In the genomic region with DNA sequence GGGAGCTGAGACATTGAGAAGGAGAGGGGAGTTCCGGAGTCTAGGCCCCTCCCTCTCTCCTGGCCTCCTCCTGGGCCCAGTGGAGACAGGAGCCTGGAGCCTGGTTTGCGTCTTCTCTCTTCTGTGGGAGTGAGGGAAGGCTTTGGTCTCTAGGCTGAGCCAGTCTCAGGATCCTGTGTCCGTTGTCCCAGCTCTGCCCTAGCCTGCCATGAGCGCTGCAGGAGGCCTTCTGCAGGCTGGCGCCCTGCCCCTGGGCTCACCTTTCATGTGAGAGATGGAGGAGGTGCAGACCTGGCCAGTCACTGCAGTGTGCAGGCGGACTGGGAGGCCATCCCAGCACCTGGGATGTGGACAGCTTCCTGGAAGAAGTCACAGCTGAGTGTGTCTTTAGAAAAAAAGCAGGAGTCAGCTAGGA, we compare ENCODE assay signal across 14 cellular contexts. TPM values are rescaled to one million over a fixed set of nuclear protein-coding genes. Genes with fewer than 3 reads are reported as not detected.
DNase-seq lines count a peak whose midpoint lies in the region; ATAC-seq, FAIRE-seq and TF ChIP-seq lines count a peak whose summit lies in the region.
"Had no signal": no experiment of that assay in that cellular context is flagged by ENCODE, and none has a peak within 500 bp of the region (broad histone marks: within the 10 kb centered on the region; RNA-seq: fewer than 3 reads in every experiment).

No MANE protein-coding gene starts in this region.

- no peak overlapping the region for H2AFZ ChIP-seq in HepG2 (ENCODE audit: low read length)

- peak; percentile 85 for DNase-seq in LNCaP clone FGC (ENCODE audit: low read depth)
- DNase-seq in SK-N-DZ (ENCODE audit: low spot score): peak; percentile 47
- DNase-seq in HepG2 (ENCODE audit: low spot score): no peak
- no peak for DNase-seq in T-cell
- no peak for DNase-seq in DMS79 treated with DMSO at 0.1 percent for 48 hours (lab: John Stamatoyannopoulos, UW)
- no peak for DNase-seq in CD8-positive, alpha-beta T cell
- DNase-seq: activated CD4-positive, alpha-beta T cell treated with anti-CD3 and anti-CD28 coated beads, Interleukin-2, amount 50 U/mL, for 48 hours; activated gamma-delta T cell; KG1; small intestine had no signal

- H3K9me3 ChIP-seq in HepG2 (ENCODE audit: low read length) (no peaks in the 10 kb centered on the region), skeletal muscle tissue (ENCODE audit: control insufficient read depth in 3 of 3, low read length in 3 of 3) (no peaks in the 10 kb centered on the region)
- H3K9me3 ChIP-seq in CD8-positive, alpha-beta T cell (ENCODE audit: low read length): no peaks in the 10 kb centered on the region

- BruUV-seq in HepG2 (replicated peaks; lab: Mats Ljungman, UMichigan): no TSS peak

- H3K4me1 ChIP-seq in HepG2 (ENCODE audit: insufficient read depth, low read length): peaks cover 95% of the 10 kb centered on the region
- H3K4me1 ChIP-seq in skeletal muscle tissue (ENCODE audit: control insufficient read depth in 3 of 3, insufficient read depth in 3 of 3, low read length in 3 of 3): peaks cover 59 to 86% (median 84%) of the 10 kb centered on the region in 3 donors
- no peaks in the 10 kb centered on the region for H3K4me1 ChIP-seq in CD8-positive, alpha-beta T cell (ENCODE audit: insufficient read depth, low read length)

- H3K4me2 ChIP-seq in HepG2 (ENCODE audit: low read depth, low read length): no peak overlapping the region

- H3K9ac ChIP-seq in HepG2 (ENCODE audit: insufficient read depth, low read depth, low read length): no peak overlapping the region
- peak overlapping the region; percentile 57 to 62 (median 57) for H3K9ac ChIP-seq in skeletal muscle tissue (ENCODE audit: low read depth in 1 of 3, low read length in 3 of 3)

- H3K9me3 Mint-ChIP-seq in T-cell: no peaks in the 10 kb centered on the region
- no peaks in the 10 kb centered on the region for H3K9me3 Mint-ChIP-seq in CD8-positive, alpha-beta T cell

- peak; percentile 18 for ATAC-seq in HepG2
- no peak for ATAC-seq in T-cell (replicated peaks in 1 of 4)
- no peak for ATAC-seq in GM19395 (IDR thresholded peaks at IDR 0.05; ENCODE audit: unreplicated experiment)
- ATAC-seq in CD8-positive, alpha-beta T cell: no peak

- no peak for TF ChIP-seq RAD21 in HepG2 (CRISPR knock-in tag; IDR thresholded peaks at IDR 0.05)

- H3K27ac Mint-ChIP-seq in T-cell: no peak overlapping the region
- H3K27ac Mint-ChIP-seq in CD8-positive, alpha-beta T cell: no peak overlapping the region

- 100% methylated on average over 3 of the region's 6 CpGs for WGBS in HepG2 (ENCODE audit: low lambda C conversion rate)

- H3K27me3 Mint-ChIP-seq in T-cell: no peaks in the 10 kb centered on the region
- H3K27me3 Mint-ChIP-seq in CD8-positive, alpha-beta T cell (ENCODE audit: low read depth): no peaks in the 10 kb centered on the region

- H3K79me2 ChIP-seq in HepG2 (ENCODE audit: insufficient read depth, low read length): peaks cover 41% of the 10 kb centered on the region

- in situ Hi-C loops in HepG2 (cut with HindIII; ENCODE audit: extremely low pct_ligation_motif_present, low pct_unique_long_range_greater_than_20kb): no loop called here

- H3K36me3 ChIP-seq in HepG2 (replicated peaks in 1 of 2; ENCODE audit: control insufficient read depth in 1 of 2, insufficient read depth in 2 of 2, low read length in 2 of 2): peaks cover 0 to 7% of the 10 kb centered on the region in 2 experiments; a peak in 2 of 5 replicates
- H3K36me3 ChIP-seq in skeletal muscle tissue (ENCODE audit: control insufficient read depth in 3 of 3, insufficient read depth in 3 of 3, low read length in 3 of 3): no peaks in the 10 kb centered on the region
- H3K36me3 ChIP-seq in CD8-positive, alpha-beta T cell (ENCODE audit: insufficient read depth, low read length): no peaks in the 10 kb centered on the region

- TF ChIP-seq CTCF in LNCaP clone FGC (IDR thresholded peaks at IDR 0.05; ENCODE audit: control insufficient read depth, extremely low read depth, insufficient read depth) (no peak), HepG2 (CRISPR knock-in tag; IDR thresholded peaks at IDR 0.05) (no peak)
- TF ChIP-seq CTCF in CD8-positive, alpha-beta T cell (IDR thresholded peaks at IDR 0.05): no peak

- H3K27me3 ChIP-seq in HepG2 (ENCODE audit: control insufficient read depth in 1 of 2, insufficient read depth in 2 of 2, low read length in 2 of 2) (no peaks in the 10 kb centered on the region), skeletal muscle tissue (ENCODE audit: control insufficient read depth in 3 of 3, insufficient read depth in 3 of 3, low read length in 3 of 3) (no peaks in the 10 kb centered on the region)
- H3K27me3 ChIP-seq in CD8-positive, alpha-beta T cell (ENCODE audit: insufficient read depth, low read length): no peaks in the 10 kb centered on the region

- H3K4me3 Mint-ChIP-seq in T-cell: no peak overlapping the region
- H3K4me3 Mint-ChIP-seq in CD8-positive, alpha-beta T cell: no peak overlapping the region

- no peaks in the 10 kb centered on the region for H3K4me1 Mint-ChIP-seq in T-cell
- H3K4me1 Mint-ChIP-seq in CD8-positive, alpha-beta T cell (ENCODE audit: low read depth): no peaks in the 10 kb centered on the region

- no peak for FAIRE-seq in HepG2 (lab: Jason Lieb, UNC)
- FAIRE-seq: bronchial epithelial cell, D721Med, small intestine had no signal

- peaks cover under 1% of the 10 kb centered on the region; the same call in 1 of the 2 replicates for H4K20me1 ChIP-seq in HepG2 (ENCODE audit: insufficient read depth, low read length)

- intact Hi-C loops in HepG2 (cut with micrococcal nuclease; ENCODE audit: unreplicated experiment): loop anchor here (10.0 kb wide), 1 partner anchor 135 kb away; the partner anchor contains the start of gene CHMP1B
- intact Hi-C loops in CD8-positive, alpha-beta T cell (cut with DNase I, micrococcal nuclease): loop anchor here in 1 of 2 experiments (10.0 kb wide), 1 partner anchor 1465 kb away; the partner anchor contains the start of gene NAPG

- no peak for TF ChIP-seq POLR2A in HepG2 (IDR thresholded peaks at IDR 0.05; ENCODE audit: insufficient read depth in 1 of 2, low read depth in 2 of 2, low read length in 2 of 2)

- CTCF ChIA-PET in HepG2 (lab: Yijun Ruan, JAX; ENCODE audit: low intra/inter-chr PET ratio, low total read pairs): no interaction called here
- CTCF ChIA-PET in T-cell (lab: Charles Lee): interaction anchor here in 1 of 2 donors (0.6 to 1.4 kb wide), 2 partner anchors 14 to 53 kb away, joined by 3 read pairs; no protein-coding TSS in a partner anchor
- CTCF ChIA-PET in CD8-positive, alpha-beta T cell (lab: Charles Lee): interaction anchor here (1.3 to 13.2 kb wide), 2 partner anchors 49 to 52 kb away, joined by 3 to 448 read pairs; no protein-coding TSS in a partner anchor

- POLR2A ChIA-PET in HepG2 (lab: Yijun Ruan, JAX) (interaction anchor here (12.8 kb wide), 1 partner anchor 8 kb away, joined by 328 read pairs; the partner anchor contains the start of gene IMPA2), T-cell (lab: Charles Lee) (no interaction called here)
- POLR2A ChIA-PET in CD8-positive, alpha-beta T cell (lab: Charles Lee): no interaction called here

- H3K27ac ChIP-seq in HepG2 (ENCODE audit: extremely low read length, insufficient read depth, low read length) (no peak overlapping the region), skeletal muscle tissue (ENCODE audit: low read depth, low read length) (peak overlapping the region; percentile 81)
- H3K27ac ChIP-seq in CD8-positive, alpha-beta T cell (ENCODE audit: low read depth, low read length): no peak overlapping the region

- TF ChIP-seq EP300 in HepG2 (IDR thresholded peaks at IDR 0.05; ENCODE audit: low read depth in 2 of 2, low read length in 2 of 2) (no peak), HepG2 (CRISPR knock-in tag; IDR thresholded peaks at IDR 0.05; ENCODE audit: borderline replicate concordance) (no peak)

- no peak overlapping the region for H3K4me3 ChIP-seq in LNCaP clone FGC (ENCODE audit: low read depth, low read length)
- no peak overlapping the region for H3K4me3 ChIP-seq in HepG2 (replicated peaks in 1 of 3; ENCODE audit: insufficient read depth in 1 of 3, low read depth in 2 of 3, low read length in 3 of 3)
- peak overlapping the region in 2 of 3 donors; percentile 22 to 32 for H3K4me3 ChIP-seq in skeletal muscle tissue (ENCODE audit: low read length in 3 of 3)
- H3K4me3 ChIP-seq in CD8-positive, alpha-beta T cell (ENCODE audit: low read depth, low read length): no peak overlapping the region

- H3K36me3 Mint-ChIP-seq in T-cell: no peaks in the 10 kb centered on the region
- no peaks in the 10 kb centered on the region for H3K36me3 Mint-ChIP-seq in CD8-positive, alpha-beta T cell

RNA-seq across cellular contexts. Expression of gene IMPA2, which starts 8.7 kb away (rescaled TPM):
- polyA plus RNA-seq in SK-N-DZ (2014; cell fraction: cytosol; rRNA removed): 72.2 and 75.4 TPM in 2 replicates
- polyA plus RNA-seq in SK-N-DZ (2014; cell fraction: nucleus; rRNA removed): 98.5 and 109 TPM in 2 replicates
- total RNA-seq in HepG2 (2016; rRNA removed; fragmentation: Illumina TruSeq; extraction: Trizol) (65.4 and 71.8 TPM in 2 replicates), skeletal muscle tissue (33.9 TPM), T-cell (10 to 100 TPM in 1 of 5 donors, 1 to 10 TPM in 4; 3.1 to 12.2 (median 5.0) TPM)
- 77.7 and 94.9 TPM in 2 replicates for total RNA-seq in HepG2 (2016; cell fraction: cytosol; rRNA removed; fragmentation: Illumina TruSeq; extraction: Trizol; ENCODE audit: low read depth)
- total RNA-seq in HepG2 (2016; cell fraction: insoluble cytoplasmic fraction; rRNA removed; fragmentation: Illumina TruSeq; extraction: Trizol): 58.3 and 76.5 TPM in 2 replicates
- 122 and 147 TPM in 2 replicates for total RNA-seq in HepG2 (2016; cell fraction: membrane; rRNA removed; fragmentation: Illumina TruSeq; extraction: Trizol)
- total RNA-seq in HepG2 (2016; cell fraction: nucleus; rRNA removed; fragmentation: Illumina TruSeq; extraction: Trizol): 55.6 and 62.0 TPM in 2 replicates
- 28.8 and 37.8 TPM in 2 replicates for polyA plus RNA-seq in HepG2 (2011; rRNA removed)
- 28.2 and 43.4 TPM in 2 replicates for polyA plus RNA-seq in HepG2 (2011; cell fraction: cytosol; rRNA removed)
- polyA plus RNA-seq in HepG2 (2011; cell fraction: nucleus; rRNA removed): 104 and 146 TPM in 2 replicates
- 56.2 and 62.5 TPM in 2 replicates for polyA plus RNA-seq in HepG2 (2012)
- 83.4 and 111 TPM in 2 replicates for polyA plus RNA-seq in HepG2 (2016; cell fraction: cytosol; fragmentation: Illumina TruSeq; extraction: Trizol; ENCODE audit: low read depth)
- polyA plus RNA-seq in HepG2 (2016; cell fraction: insoluble cytoplasmic fraction; fragmentation: Illumina TruSeq; extraction: Trizol; ENCODE audit: low read depth): 68.3 and 79.3 TPM in 2 replicates
- 118 and 138 TPM in 2 replicates for polyA plus RNA-seq in HepG2 (2016; cell fraction: membrane; fragmentation: Illumina TruSeq; extraction: Trizol; ENCODE audit: low read depth)
- polyA plus RNA-seq in HepG2 (2016; cell fraction: nucleus; fragmentation: Illumina TruSeq; extraction: Trizol; ENCODE audit: insufficient read depth, low read depth): 90.9 and 102 TPM in 2 replicates
- 45.6 and 172 TPM in 2 replicates for polyA minus RNA-seq in HepG2 (2011; rRNA and poly(A)+ RNA removed; ENCODE audit: low replicate concordance)
- polyA minus RNA-seq in HepG2 (2011; cell fraction: cytosol; rRNA and poly(A)+ RNA removed): 12.3 and 17.3 TPM in 2 replicates
- 22.8 and 37.2 TPM in 2 replicates for polyA minus RNA-seq in HepG2 (2011; cell fraction: nucleus; rRNA and poly(A)+ RNA removed)
- 1 to 10 TPM; 1.0 to 1.1 TPM for total RNA-seq in CD8-positive, alpha-beta T cell

Comparison
In these comparisons a context has a peak if more than half of its experiments do, and no peak if none do; other contexts are left out.
1. DNase-seq: peak in LNCaP clone FGC (single experiment) and SK-N-DZ (single experiment); none in HepG2 (single experiment), T-cell (0 of 34), DMS79 treated with DMSO at 0.1 percent for 48 hours (single experiment) and CD8-positive, alpha-beta T cell (0 of 7).
2. H3K4me3 ChIP-seq: peak in skeletal muscle tissue (2 of 3); none in LNCaP clone FGC (single experiment), HepG2 (0 of 3) and CD8-positive, alpha-beta T cell (single experiment).